ENCODE assay signal across 9 cellular contexts in genomic region chr2:174681099-174681982, GRCh38.
DNase-seq lines count a peak whose midpoint lies in the region; ATAC-seq, FAIRE-seq and TF ChIP-seq lines count a peak whose summit lies in the region.
"Had no signal": no experiment of that assay in that cellular context is flagged by ENCODE, and none has a peak within 500 bp of the region (broad histone marks: within the 10 kb centered on the region; RNA-seq: fewer than 3 reads in every experiment).

No MANE protein-coding gene starts in this region.

- DNase-seq in activated CD8-positive, alpha-beta memory T cell treated with anti-CD3 and anti-CD28 coated beads for 24 hours = peak; percentile 56
- DNase-seq in activated CD8-positive, alpha-beta memory T cell treated with anti-CD3 and anti-CD28 coated beads, Interleukin-2, amount 50 U/mL, for 4 hours = no peak
- DNase-seq in T-helper 17 cell (no peak), pancreas (no peak), NAMALWA (ENCODE audit: low spot score) (no peak)
- no peak for DNase-seq in NK-92 treated with Interleukin-12 subunit alpha and Interleukin-12 subunit beta, amount 100 ng/mL, for 24 hours (lab: John Stamatoyannopoulos, UW)

- H3K27ac Mint-ChIP-seq in T-helper 17 cell = peak overlapping the region; percentile 73

- no peak for ATAC-seq in T-helper 17 cell
- no peak for ATAC-seq in gastroesophageal sphincter
- ATAC-seq in pancreas = peak; percentile 18 to 36 (median 26)
- no peak for ATAC-seq in HG03354 (IDR thresholded peaks at IDR 0.05; ENCODE audit: poor library complexity, severe bottlenecking, unreplicated experiment)

- H3K36me3 Mint-ChIP-seq in T-helper 17 cell (ENCODE audit: low read depth) = no peaks in the 10 kb centered on the region

- H3K4me3 ChIP-seq in gastroesophageal sphincter = peak overlapping the region; percentile 67 to 86
- H3K4me3 ChIP-seq in pancreas = peak overlapping the region; percentile 86 to 97 (median 95)

- H3K27ac ChIP-seq in gastroesophageal sphincter = peak overlapping the region; percentile 75 to 94 (median 90)
- H3K27ac ChIP-seq in pancreas = peak overlapping the region in 1 of 4 donors; percentile 44
- H3K27ac ChIP-seq: epithelial cell of prostate had no signal

- FAIRE-seq in pancreas (lab: Jason Lieb, UNC) = no peak

- no peaks in the 10 kb centered on the region for H3K27me3 Mint-ChIP-seq in T-helper 17 cell

- peaks cover 41% of the 10 kb centered on the region for H3K4me1 Mint-ChIP-seq in T-helper 17 cell

- no peaks in the 10 kb centered on the region for H3K27me3 ChIP-seq in gastroesophageal sphincter
- H3K27me3 ChIP-seq in pancreas = no peaks in the 10 kb centered on the region

- intact Hi-C loops in pancreas (cut with DNase I) = no loop called here

- TF ChIP-seq EP300 in gastroesophageal sphincter (IDR thresholded peaks at IDR 0.05) = no peak

- H3K4me1 ChIP-seq in gastroesophageal sphincter = peaks cover 0 to 53% (median 10%) of the 10 kb centered on the region in 3 donors
- no peaks in the 10 kb centered on the region for H3K4me1 ChIP-seq in pancreas

- H3K4me3 Mint-ChIP-seq in T-helper 17 cell = peak overlapping the region; percentile 88

- TF ChIP-seq CTCF in gastroesophageal sphincter (IDR thresholded peaks at IDR 0.05) = no peak
- TF ChIP-seq CTCF in pancreas (IDR thresholded peaks at IDR 0.05) = no peak

- H3K36me3 ChIP-seq in gastroesophageal sphincter (peaks cover 0 to 14% of the 10 kb centered on the region in 2 donors), pancreas (no peaks in the 10 kb centered on the region)

- no peak for TF ChIP-seq POLR2A in gastroesophageal sphincter (IDR thresholded peaks at IDR 0.05)

- 23 to 29% methylated on average over 13 to 14 of the region's 17 CpGs for WGBS in gastroesophageal sphincter (ENCODE audit: low coverage in 1 of 2), 2 donors
- WGBS in pancreas, 2 donors = 53% methylated on average over 17 of the region's 17 CpGs

- H3K9me3 ChIP-seq in T-helper 17 cell (ENCODE audit: control insufficient read depth, low read length, poor library complexity, severe bottlenecking) (no peaks in the 10 kb centered on the region), gastroesophageal sphincter (no peaks in the 10 kb centered on the region), pancreas (no peaks in the 10 kb centered on the region)

Comparison
In these comparisons a context has a peak if more than half of its experiments do, and no peak if none do; other contexts are left out.
1. ATAC-seq: peak in pancreas (4 of 4); none in T-helper 17 cell (single experiment), gastroesophageal sphincter (single experiment) and HG03354 (single experiment).